In genomic region chr5:98606961-98607360, GRCh38 we compare ENCODE assay signal across 24 cellular contexts.
"Had no signal": no experiment of that assay in that cellular context is flagged by ENCODE, and none has a peak within 500 bp of the region (broad histone marks: within the 10 kb centered on the region; RNA-seq: fewer than 3 reads in every experiment).

No MANE protein-coding gene starts in this region.

- H3K27ac Mint-ChIP-seq: effector memory CD8-positive, alpha-beta T cell; naive B cell; naive thymus-derived CD8-positive, alpha-beta T cell had no signal

- H3K36me3 Mint-ChIP-seq: naive B cell; naive thymus-derived CD8-positive, alpha-beta T cell had no signal

- H3K4me3 Mint-ChIP-seq: effector memory CD8-positive, alpha-beta T cell; naive B cell; naive thymus-derived CD8-positive, alpha-beta T cell had no signal

- H3K27ac ChIP-seq: coronary artery, dorsolateral prefrontal cortex, esophagus squamous epithelium, gastrocnemius medialis, heart right ventricle, left lung, lower lobe of right lung had no signal

- H3K4me1 ChIP-seq: esophagus squamous epithelium, gastrocnemius medialis, heart right ventricle, left lung, lower lobe of right lung had no signal

- H3K36me3 ChIP-seq: esophagus squamous epithelium, gastrocnemius medialis, heart right ventricle, left lung, lower lobe of right lung had no signal

- H3K27me3 ChIP-seq: dorsolateral prefrontal cortex, esophagus squamous epithelium, gastrocnemius medialis, heart right ventricle, left lung had no signal

- DNase-seq: dermis blood vessel endothelial cell; dorsolateral prefrontal cortex; effector CD4-positive, alpha-beta T cell; effector memory CD8-positive, alpha-beta T cell; esophagus squamous epithelium; foreskin fibroblast; foreskin melanocyte; gastrocnemius medialis; glutamatergic neuron; head of caudate nucleus; heart right ventricle; hippocampal formation; left cardiac atrium; left lung; left ventricle myocardium superior; lower lobe of right lung; mesenchymal stem cell; mucosa of descending colon; naive B cell; naive thymus-derived CD8-positive, alpha-beta T cell had no signal

- H3K4me1 Mint-ChIP-seq: naive B cell; naive thymus-derived CD8-positive, alpha-beta T cell had no signal

- FAIRE-seq: colon, endothelial cell of umbilical vein, keratinocyte had no signal

- H3K9me3 ChIP-seq: esophagus squamous epithelium, gastrocnemius medialis, left lung, lower lobe of right lung, mucosa of descending colon had no signal

- H3K27me3 Mint-ChIP-seq: effector memory CD8-positive, alpha-beta T cell had no signal

- H3K4me3 ChIP-seq: coronary artery, dorsolateral prefrontal cortex, esophagus squamous epithelium, gastrocnemius medialis, heart right ventricle, left lung, lower lobe of right lung, mucosa of descending colon had no signal
